In genomic region chr22:21457023-21457787, GRCh38 we compare ENCODE assay signal across 17 cellular contexts. TPM values are rescaled to one million over a fixed set of nuclear protein-coding genes. Genes with fewer than 3 reads are reported as not detected.
A peak's percentile ranks its signal among the peaks of the same experiment; 100 is the strongest.
DNase-seq lines count a peak whose midpoint lies in the region; ATAC-seq and TF ChIP-seq lines count a peak whose summit lies in the region.
"Had no signal": no experiment of that assay in that cellular context is flagged by ENCODE, and none has a peak within 500 bp of the region (broad histone marks: within the 10 kb centered on the region; RNA-seq: fewer than 3 reads in every experiment).

No MANE protein-coding gene starts in this region.

- no peak overlapping the region for H2AFZ ChIP-seq in GM23338
- H2AFZ ChIP-seq in PC-9, result no peak overlapping the region
- H2AFZ ChIP-seq in hepatocyte, result no peak overlapping the region
- no peak overlapping the region for H2AFZ ChIP-seq in MM.1S (ENCODE audit: low read length)

- H3K27ac Mint-ChIP-seq in GM23338, result peak overlapping the region; percentile 15
- no peak overlapping the region for H3K27ac Mint-ChIP-seq in osteocyte (ENCODE audit: unreplicated experiment)

- 66% methylated on average over 19 of the region's 19 CpGs for WGBS in hepatocyte (ENCODE audit: low lambda C conversion rate, missing lambda C conversion rate)
- WGBS in transverse colon (ENCODE audit: low coverage in 1 of 2), 2 donors, result 75 to 86% methylated on average over 8 to 19 of the region's 19 CpGs

- DNase-seq in GM23338 (ENCODE audit: low spot score) (no peak), PC-9 (peak; percentile 33 to 89), hepatocyte (ENCODE audit: low spot score) (peak; percentile 54), osteocyte (ENCODE audit: extremely low spot score, unreplicated experiment) (peak; percentile 70), NCI-H2171 (lab: John Stamatoyannopoulos, UW) (no peak), MM.1S (no peak), transverse colon (no peak)
- DNase-seq: activated CD4-positive, alpha-beta T cell treated with anti-CD3 and anti-CD28 coated beads for 48 hours; heart right ventricle; midbrain; NCI-H1048; NCI-H446 treated with DMSO at 0.1 percent for 48 hours; stimulated activated CD4-positive, alpha-beta T cell treated with anti-CD3 and anti-CD28 coated beads, Interleukin-4, amount 100 ng/mL, for 1 hour; stimulated activated naive CD4-positive, alpha-beta T cell treated with Interleukin-2 at 50 U/mL for 16 hours had no signal

- H3K9me3 Mint-ChIP-seq in GM23338, result no peaks in the 10 kb centered on the region
- H3K9me3 Mint-ChIP-seq in osteocyte (ENCODE audit: unreplicated experiment), result no peaks in the 10 kb centered on the region

- no peaks in the 10 kb centered on the region; the same call in 1 of the 2 replicates for H3K4me1 ChIP-seq in GM23338 (ENCODE audit: insufficient read depth)
- H3K4me1 ChIP-seq in PC-9 (replicated peaks; ENCODE audit: insufficient read depth), result peaks cover 20% of the 10 kb centered on the region
- peaks cover 4% of the 10 kb centered on the region for H3K4me1 ChIP-seq in hepatocyte (ENCODE audit: insufficient read depth)
- no peaks in the 10 kb centered on the region for H3K4me1 ChIP-seq in MM.1S (ENCODE audit: low read length)
- H3K4me1 ChIP-seq in transverse colon, result no peaks in the 10 kb centered on the region
- H3K4me1 ChIP-seq: heart right ventricle, Peyer's patch had no signal

- H3K9me3 ChIP-seq in PC-9 (ENCODE audit: insufficient read depth, low read depth) (no peaks in the 10 kb centered on the region), hepatocyte (ENCODE audit: low read depth) (no peaks in the 10 kb centered on the region), MM.1S (replicated peaks; ENCODE audit: insufficient read depth, low read length) (no peaks in the 10 kb centered on the region), transverse colon (no peaks in the 10 kb centered on the region)
- H3K9me3 ChIP-seq: heart right ventricle, Peyer's patch had no signal

- H3K79me2 ChIP-seq in GM23338 (replicated peaks; ENCODE audit: insufficient read depth), result no peaks in the 10 kb centered on the region
- H3K79me2 ChIP-seq in PC-9 (ENCODE audit: low read depth), result no peaks in the 10 kb centered on the region
- peaks cover 3% of the 10 kb centered on the region for H3K79me2 ChIP-seq in hepatocyte
- H3K79me2 ChIP-seq in MM.1S (ENCODE audit: low read length), result no peaks in the 10 kb centered on the region

- no peaks in the 10 kb centered on the region for H3K36me3 ChIP-seq in GM23338 (ENCODE audit: insufficient read depth)
- H3K36me3 ChIP-seq in PC-9 (ENCODE audit: low read depth), result no peaks in the 10 kb centered on the region
- no peaks in the 10 kb centered on the region for H3K36me3 ChIP-seq in hepatocyte (replicated peaks; ENCODE audit: insufficient read depth, low read depth)
- H3K36me3 ChIP-seq in MM.1S (replicated peaks; ENCODE audit: insufficient read depth, low read length), result no peaks in the 10 kb centered on the region
- no peaks in the 10 kb centered on the region for H3K36me3 ChIP-seq in transverse colon
- H3K36me3 ChIP-seq: heart right ventricle, Peyer's patch had no signal

- H3K9me2 ChIP-seq in GM23338 (ENCODE audit: insufficient read depth) (no peaks in the 10 kb centered on the region), PC-9 (ENCODE audit: insufficient read depth) (no peaks in the 10 kb centered on the region), hepatocyte (replicated peaks; ENCODE audit: insufficient read depth) (no peaks in the 10 kb centered on the region), MM.1S (replicated peaks; ENCODE audit: insufficient read depth, low read length) (no peaks in the 10 kb centered on the region)

- in situ Hi-C loops in transverse colon (cut with MboI; ENCODE audit: low pct_ligation_motif_present in 1 of 4, low pct_unique_long_range_greater_than_20kb in 1 of 4, low sequenced_read_pairs in 3 of 4), result no loop called here

- intact Hi-C loops in PC-9 (cut with micrococcal nuclease; ENCODE audit: unreplicated experiment), result no loop called here
- intact Hi-C loops in transverse colon (cut with DNase I; ENCODE audit: low total_unique reads), result no loop called here

- no peak for TF ChIP-seq POLR2A in transverse colon (IDR thresholded peaks at IDR 0.05)

- H4K20me1 ChIP-seq in GM23338 (replicated peaks; ENCODE audit: insufficient read depth) (no peaks in the 10 kb centered on the region; the same call in 1 of the 2 replicates), PC-9 (ENCODE audit: insufficient read depth) (peaks cover 6% of the 10 kb centered on the region; the same call in 1 of the 2 replicates), hepatocyte (ENCODE audit: insufficient read depth, poor library complexity, severe bottlenecking) (no peaks in the 10 kb centered on the region), MM.1S (ENCODE audit: insufficient read depth, low read length) (no peaks in the 10 kb centered on the region)

- H3K27me3 Mint-ChIP-seq in GM23338 (ENCODE audit: insufficient read depth, low read depth, poor library complexity), result peaks cover 7% of the 10 kb centered on the region
- no peaks in the 10 kb centered on the region for H3K27me3 Mint-ChIP-seq in osteocyte (ENCODE audit: unreplicated experiment)

- H3K27me3 ChIP-seq in GM23338 (ENCODE audit: insufficient read depth), result no peaks in the 10 kb centered on the region
- no peaks in the 10 kb centered on the region for H3K27me3 ChIP-seq in PC-9 (ENCODE audit: insufficient read depth, low read depth)
- no peaks in the 10 kb centered on the region for H3K27me3 ChIP-seq in hepatocyte
- H3K27me3 ChIP-seq in MM.1S (replicated peaks; ENCODE audit: insufficient read depth, low read length), result no peaks in the 10 kb centered on the region
- no peaks in the 10 kb centered on the region for H3K27me3 ChIP-seq in transverse colon
- H3K27me3 ChIP-seq: heart right ventricle, Peyer's patch had no signal

- no peak for TF ChIP-seq EP300 in transverse colon (IDR thresholded peaks at IDR 0.05; ENCODE audit: low read depth)

- H3K27ac ChIP-seq in GM23338 (ENCODE audit: low read depth), result no peak overlapping the region
- H3K27ac ChIP-seq in PC-9, result peak overlapping the region; percentile 18; the same call in 1 of the 2 replicates
- H3K27ac ChIP-seq in hepatocyte, result peak overlapping the region; percentile 59
- no peak overlapping the region for H3K27ac ChIP-seq in MM.1S (ENCODE audit: low read length)
- no peak overlapping the region for H3K27ac ChIP-seq in transverse colon
- H3K27ac ChIP-seq: C4-2B, heart right ventricle, Peyer's patch had no signal

- ATAC-seq in GM23338 (peak; percentile 27), HG02610 (IDR thresholded peaks at IDR 0.05; ENCODE audit: unreplicated experiment) (no peak)

- no peak overlapping the region for H3K9ac ChIP-seq in MM.1S (ENCODE audit: low read length)

- H3K4me3 Mint-ChIP-seq in GM23338 (no peak overlapping the region; the same call in 2 of the 3 replicates), osteocyte (ENCODE audit: unreplicated experiment) (no peak overlapping the region)

- H3F3A ChIP-seq in GM23338 (replicated peaks; ENCODE audit: low read depth) (0 out of 2 replicates have a peak, but pooled peaks cover 2% of the 10 kb centered on the region), PC-9 (ENCODE audit: insufficient read depth, low read depth) (peaks cover 18% of the 10 kb centered on the region), MM.1S (ENCODE audit: insufficient read depth, low read length) (no peaks in the 10 kb centered on the region)

- H3K4me3 ChIP-seq in GM23338 (no peak overlapping the region), PC-9 (no peak overlapping the region), hepatocyte (no peak overlapping the region), MM.1S (ENCODE audit: low read length) (no peak overlapping the region), transverse colon (no peak overlapping the region)
- H3K4me3 ChIP-seq: heart right ventricle, Peyer's patch had no signal

- peaks cover 19% of the 10 kb centered on the region for H3K4me1 Mint-ChIP-seq in GM23338
- H3K4me1 Mint-ChIP-seq in osteocyte (ENCODE audit: unreplicated experiment), result peaks cover 6% of the 10 kb centered on the region

- H3K36me3 Mint-ChIP-seq in GM23338 (ENCODE audit: low read depth) (no peaks in the 10 kb centered on the region), osteocyte (ENCODE audit: unreplicated experiment) (no peaks in the 10 kb centered on the region)

- H3K4me2 ChIP-seq in GM23338 (no peak overlapping the region), PC-9 (peak overlapping the region; percentile 58), hepatocyte (peak overlapping the region; percentile 53), MM.1S (ENCODE audit: low read depth, low read length) (no peak overlapping the region)

- TF ChIP-seq CTCF in GM23338 (conservative IDR thresholded peaks at IDR 0.05; ENCODE audit: low read depth in 2 of 2), result no peak
- no peak for TF ChIP-seq CTCF in PC-9 (conservative IDR thresholded peaks at IDR 0.05)
- TF ChIP-seq CTCF in hepatocyte (IDR thresholded peaks at IDR 0.05; ENCODE audit: poor library complexity), result no peak
- no peak for TF ChIP-seq CTCF in osteocyte (IDR thresholded peaks at IDR 0.05)
- TF ChIP-seq CTCF in MM.1S (IDR thresholded peaks at IDR 0.05; ENCODE audit: low read length), result no peak
- TF ChIP-seq CTCF in transverse colon (IDR thresholded peaks at IDR 0.05), result no peak

- POLR2A ChIA-PET in PC-9 (lab: Charles Lee; ENCODE audit: unreplicated experiment), result no interaction called here

- no TSS peak for BruUV-seq in PC-9 (replicated peaks; lab: Mats Ljungman, UMichigan)

- CTCF ChIA-PET in PC-9 (lab: Charles Lee), result interaction anchor here (0.6 kb wide), 1 partner anchor 355 kb away, joined by 5 read pairs; no protein-coding TSS in a partner anchor

TF ChIP-seq in GM23338, 12 proteins besides CTCF, POLR2A, EP300 and RAD21 (continues in another document):
- TF ChIP-seq ZNF114 (CRISPR knock-in tag; IDR thresholded peaks at IDR 0.05), result no peak
- no peak for TF ChIP-seq POLR2AphosphoS5 (IDR thresholded peaks at IDR 0.05; ENCODE audit: low read depth)
- no peak for TF ChIP-seq JUNB (IDR thresholded peaks at IDR 0.05; ENCODE audit: unreplicated experiment)
- TF ChIP-seq ZNF331 (CRISPR knock-in tag; IDR thresholded peaks at IDR 0.05; ENCODE audit: low read depth), result no peak
- no peak for TF ChIP-seq EZH2phosphoT487 (IDR thresholded peaks at IDR 0.05; ENCODE audit: unreplicated experiment)

RNA-seq across cellular contexts. Expression of gene TMEM191C, which starts 10.0 kb away (rescaled TPM):
- 1.1 and 2.8 TPM in 2 replicates for total RNA-seq in GM23338 (2014; rRNA removed; shearing (Covaris generic))
- polyA plus RNA-seq in GM23338 (2016; fragmentation: Nextera tagmentation; extraction: Ambion mirVana) (2.5 and 6.1 TPM in 2 replicates), hepatocyte (3.9 and 15.5 TPM in 2 replicates)
- total RNA-seq in PC-9 (2021) (4.0 TPM in 2 replicates), hepatocyte (5.9 and 13.4 TPM in 2 replicates), osteocyte (1.2 and 2.1 TPM in 2 replicates), transverse colon (10 to 100 TPM in 1 of 4 donors, 1 to 10 TPM in 3; 5.6 to 15.0 (median 6.4) TPM)

RNA-seq across cellular contexts. Expression of gene HIC2, which starts 40.0 kb away (rescaled TPM):
- total RNA-seq in GM23338 (2014; rRNA removed; shearing (Covaris generic)), result 28.0 and 34.0 TPM in 2 replicates
- 7.7 and 8.0 TPM in 2 replicates for polyA plus RNA-seq in GM23338 (2016; fragmentation: Nextera tagmentation; extraction: Ambion mirVana)
- total RNA-seq in PC-9 (2021), result 3.5 and 4.2 TPM in 2 replicates
- 16.9 and 21.2 TPM in 2 replicates for total RNA-seq in hepatocyte
- 9.4 and 11.4 TPM in 2 replicates for polyA plus RNA-seq in hepatocyte
- 5.2 and 5.7 TPM in 2 replicates for total RNA-seq in osteocyte
- total RNA-seq in transverse colon, result 10 to 100 TPM in 2 of 4 donors, 1 to 10 TPM in 2; 7.2 to 71.4 (median 9.2) TPM

Comparison
In these comparisons a context has a peak if more than half of its experiments do, and no peak if none do; other contexts are left out.
1. DNase-seq: peak in PC-9 (2 of 2), hepatocyte (single experiment) and osteocyte (single experiment); none in GM23338 (single experiment), NCI-H2171 (single experiment), MM.1S (single experiment) and transverse colon (single experiment).
2. H3K27ac ChIP-seq: peak in PC-9 (single experiment) and hepatocyte (single experiment); none in GM23338 (single experiment), MM.1S (single experiment) and transverse colon (0 of 4).
3. H3K4me2 ChIP-seq: peak in PC-9 (single experiment) and hepatocyte (single experiment); none in GM23338 (single experiment) and MM.1S (single experiment).